ENCODE assay signal across 1 cellular context in genomic region chrX:134836497-134836968, GRCh38.
TF ChIP-seq lines count a peak whose summit lies in the region.

No MANE protein-coding gene starts in this region.

TF ChIP-seq in K562, 482 proteins besides CTCF, POLR2A, EP300 and RAD21 (continued from another document and continues in another):
- TF ChIP-seq, protein P1, sequence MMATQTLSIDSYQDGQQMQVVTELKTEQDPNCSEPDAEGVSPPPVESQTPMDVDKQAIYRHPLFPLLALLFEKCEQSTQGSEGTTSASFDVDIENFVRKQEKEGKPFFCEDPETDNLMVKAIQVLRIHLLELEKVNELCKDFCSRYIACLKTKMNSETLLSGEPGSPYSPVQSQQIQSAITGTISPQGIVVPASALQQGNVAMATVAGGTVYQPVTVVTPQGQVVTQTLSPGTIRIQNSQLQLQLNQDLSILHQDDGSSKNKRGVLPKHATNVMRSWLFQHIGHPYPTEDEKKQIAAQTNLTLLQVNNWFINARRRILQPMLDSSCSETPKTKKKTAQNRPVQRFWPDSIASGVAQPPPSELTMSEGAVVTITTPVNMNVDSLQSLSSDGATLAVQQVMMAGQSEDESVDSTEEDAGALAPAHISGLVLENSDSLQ (IDR thresholded peaks at IDR 0.05) = peak; percentile 69
- TF ChIP-seq, protein P2, sequence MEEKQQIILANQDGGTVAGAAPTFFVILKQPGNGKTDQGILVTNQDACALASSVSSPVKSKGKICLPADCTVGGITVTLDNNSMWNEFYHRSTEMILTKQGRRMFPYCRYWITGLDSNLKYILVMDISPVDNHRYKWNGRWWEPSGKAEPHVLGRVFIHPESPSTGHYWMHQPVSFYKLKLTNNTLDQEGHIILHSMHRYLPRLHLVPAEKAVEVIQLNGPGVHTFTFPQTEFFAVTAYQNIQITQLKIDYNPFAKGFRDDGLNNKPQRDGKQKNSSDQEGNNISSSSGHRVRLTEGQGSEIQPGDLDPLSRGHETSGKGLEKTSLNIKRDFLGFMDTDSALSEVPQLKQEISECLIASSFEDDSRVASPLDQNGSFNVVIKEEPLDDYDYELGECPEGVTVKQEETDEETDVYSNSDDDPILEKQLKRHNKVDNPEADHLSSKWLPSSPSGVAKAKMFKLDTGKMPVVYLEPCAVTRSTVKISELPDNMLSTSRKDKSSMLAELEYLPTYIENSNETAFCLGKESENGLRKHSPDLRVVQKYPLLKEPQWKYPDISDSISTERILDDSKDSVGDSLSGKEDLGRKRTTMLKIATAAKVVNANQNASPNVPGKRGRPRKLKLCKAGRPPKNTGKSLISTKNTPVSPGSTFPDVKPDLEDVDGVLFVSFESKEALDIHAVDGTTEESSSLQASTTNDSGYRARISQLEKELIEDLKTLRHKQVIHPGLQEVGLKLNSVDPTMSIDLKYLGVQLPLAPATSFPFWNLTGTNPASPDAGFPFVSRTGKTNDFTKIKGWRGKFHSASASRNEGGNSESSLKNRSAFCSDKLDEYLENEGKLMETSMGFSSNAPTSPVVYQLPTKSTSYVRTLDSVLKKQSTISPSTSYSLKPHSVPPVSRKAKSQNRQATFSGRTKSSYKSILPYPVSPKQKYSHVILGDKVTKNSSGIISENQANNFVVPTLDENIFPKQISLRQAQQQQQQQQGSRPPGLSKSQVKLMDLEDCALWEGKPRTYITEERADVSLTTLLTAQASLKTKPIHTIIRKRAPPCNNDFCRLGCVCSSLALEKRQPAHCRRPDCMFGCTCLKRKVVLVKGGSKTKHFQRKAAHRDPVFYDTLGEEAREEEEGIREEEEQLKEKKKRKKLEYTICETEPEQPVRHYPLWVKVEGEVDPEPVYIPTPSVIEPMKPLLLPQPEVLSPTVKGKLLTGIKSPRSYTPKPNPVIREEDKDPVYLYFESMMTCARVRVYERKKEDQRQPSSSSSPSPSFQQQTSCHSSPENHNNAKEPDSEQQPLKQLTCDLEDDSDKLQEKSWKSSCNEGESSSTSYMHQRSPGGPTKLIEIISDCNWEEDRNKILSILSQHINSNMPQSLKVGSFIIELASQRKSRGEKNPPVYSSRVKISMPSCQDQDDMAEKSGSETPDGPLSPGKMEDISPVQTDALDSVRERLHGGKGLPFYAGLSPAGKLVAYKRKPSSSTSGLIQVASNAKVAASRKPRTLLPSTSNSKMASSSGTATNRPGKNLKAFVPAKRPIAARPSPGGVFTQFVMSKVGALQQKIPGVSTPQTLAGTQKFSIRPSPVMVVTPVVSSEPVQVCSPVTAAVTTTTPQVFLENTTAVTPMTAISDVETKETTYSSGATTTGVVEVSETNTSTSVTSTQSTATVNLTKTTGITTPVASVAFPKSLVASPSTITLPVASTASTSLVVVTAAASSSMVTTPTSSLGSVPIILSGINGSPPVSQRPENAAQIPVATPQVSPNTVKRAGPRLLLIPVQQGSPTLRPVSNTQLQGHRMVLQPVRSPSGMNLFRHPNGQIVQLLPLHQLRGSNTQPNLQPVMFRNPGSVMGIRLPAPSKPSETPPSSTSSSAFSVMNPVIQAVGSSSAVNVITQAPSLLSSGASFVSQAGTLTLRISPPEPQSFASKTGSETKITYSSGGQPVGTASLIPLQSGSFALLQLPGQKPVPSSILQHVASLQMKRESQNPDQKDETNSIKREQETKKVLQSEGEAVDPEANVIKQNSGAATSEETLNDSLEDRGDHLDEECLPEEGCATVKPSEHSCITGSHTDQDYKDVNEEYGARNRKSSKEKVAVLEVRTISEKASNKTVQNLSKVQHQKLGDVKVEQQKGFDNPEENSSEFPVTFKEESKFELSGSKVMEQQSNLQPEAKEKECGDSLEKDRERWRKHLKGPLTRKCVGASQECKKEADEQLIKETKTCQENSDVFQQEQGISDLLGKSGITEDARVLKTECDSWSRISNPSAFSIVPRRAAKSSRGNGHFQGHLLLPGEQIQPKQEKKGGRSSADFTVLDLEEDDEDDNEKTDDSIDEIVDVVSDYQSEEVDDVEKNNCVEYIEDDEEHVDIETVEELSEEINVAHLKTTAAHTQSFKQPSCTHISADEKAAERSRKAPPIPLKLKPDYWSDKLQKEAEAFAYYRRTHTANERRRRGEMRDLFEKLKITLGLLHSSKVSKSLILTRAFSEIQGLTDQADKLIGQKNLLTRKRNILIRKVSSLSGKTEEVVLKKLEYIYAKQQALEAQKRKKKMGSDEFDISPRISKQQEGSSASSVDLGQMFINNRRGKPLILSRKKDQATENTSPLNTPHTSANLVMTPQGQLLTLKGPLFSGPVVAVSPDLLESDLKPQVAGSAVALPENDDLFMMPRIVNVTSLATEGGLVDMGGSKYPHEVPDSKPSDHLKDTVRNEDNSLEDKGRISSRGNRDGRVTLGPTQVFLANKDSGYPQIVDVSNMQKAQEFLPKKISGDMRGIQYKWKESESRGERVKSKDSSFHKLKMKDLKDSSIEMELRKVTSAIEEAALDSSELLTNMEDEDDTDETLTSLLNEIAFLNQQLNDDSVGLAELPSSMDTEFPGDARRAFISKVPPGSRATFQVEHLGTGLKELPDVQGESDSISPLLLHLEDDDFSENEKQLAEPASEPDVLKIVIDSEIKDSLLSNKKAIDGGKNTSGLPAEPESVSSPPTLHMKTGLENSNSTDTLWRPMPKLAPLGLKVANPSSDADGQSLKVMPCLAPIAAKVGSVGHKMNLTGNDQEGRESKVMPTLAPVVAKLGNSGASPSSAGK (IDR thresholded peaks at IDR 0.05) = 0 out of 2 replicates have a peak, but pooled peaks have one; percentile 31
- peak; percentile 93 for TF ChIP-seq ATF7 (IDR thresholded peaks at IDR 0.05)
- TF ChIP-seq ZNF740 (CRISPR knock-in tag; IDR thresholded peaks at IDR 0.05) = no peak
- TF ChIP-seq ZNF740 (tag; IDR thresholded peaks at IDR 0.05) = no peak
- TF ChIP-seq RCOR1 (IDR thresholded peaks at IDR 0.05; ENCODE audit: borderline replicate concordance in 1 of 2, low read depth in 2 of 2, low read length in 2 of 2) = no peak
- TF ChIP-seq DPF2 (IDR thresholded peaks at IDR 0.05) = peak; percentile 71
- 0 out of 4 replicates have a peak, but pooled peaks have one; percentile 12 to 26 for TF ChIP-seq NRF1 (conservative IDR thresholded peaks at IDR 0.05 in 1 of 2, IDR thresholded peaks at IDR 0.05 in 1 of 2)
- TF ChIP-seq MIER1 (IDR thresholded peaks at IDR 0.05; ENCODE audit: low read depth) = no peak
- TF ChIP-seq CBX3 (IDR thresholded peaks at IDR 0.05; ENCODE audit: borderline replicate concordance in 1 of 2, low read length in 2 of 2) = 0 out of 3 replicates have a peak, but pooled peaks of 1 of the 2 experiments have one; percentile 11
- TF ChIP-seq, protein P3, sequence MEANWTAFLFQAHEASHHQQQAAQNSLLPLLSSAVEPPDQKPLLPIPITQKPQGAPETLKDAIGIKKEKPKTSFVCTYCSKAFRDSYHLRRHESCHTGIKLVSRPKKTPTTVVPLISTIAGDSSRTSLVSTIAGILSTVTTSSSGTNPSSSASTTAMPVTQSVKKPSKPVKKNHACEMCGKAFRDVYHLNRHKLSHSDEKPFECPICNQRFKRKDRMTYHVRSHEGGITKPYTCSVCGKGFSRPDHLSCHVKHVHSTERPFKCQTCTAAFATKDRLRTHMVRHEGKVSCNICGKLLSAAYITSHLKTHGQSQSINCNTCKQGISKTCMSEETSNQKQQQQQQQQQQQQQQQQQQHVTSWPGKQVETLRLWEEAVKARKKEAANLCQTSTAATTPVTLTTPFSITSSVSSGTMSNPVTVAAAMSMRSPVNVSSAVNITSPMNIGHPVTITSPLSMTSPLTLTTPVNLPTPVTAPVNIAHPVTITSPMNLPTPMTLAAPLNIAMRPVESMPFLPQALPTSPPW (CRISPR knock-in tag; IDR thresholded peaks at IDR 0.05) = peak; percentile 32; the same call in 1 of the 2 replicates
- TF ChIP-seq CREM (IDR thresholded peaks at IDR 0.05; ENCODE audit: low read depth) = 0 out of 2 replicates have a peak, but pooled peaks have one; percentile 27
- 0 out of 2 replicates have a peak, but pooled peaks have one; percentile 14 for TF ChIP-seq TRIM28 (IDR thresholded peaks at IDR 0.05)
- TF ChIP-seq MAFG (tag; conservative IDR thresholded peaks at IDR 0.05) = no peak
- peak; percentile 63; the same call in 1 of the 2 replicates for TF ChIP-seq L3MBTL2 (IDR thresholded peaks at IDR 0.05)
- TF ChIP-seq CBFA2T3 (IDR thresholded peaks at IDR 0.05) = 0 out of 2 replicates have a peak, but pooled peaks have one; percentile 25
- 0 out of 4 replicates have a peak, but pooled peaks of 1 of the 2 experiments have one; percentile 13 for TF ChIP-seq TRIM24 (IDR thresholded peaks at IDR 0.05)
- peak; percentile 26 for TF ChIP-seq MEIS2 (IDR thresholded peaks at IDR 0.05; ENCODE audit: partially characterized antibody)
- TF ChIP-seq ESRRA (IDR thresholded peaks at IDR 0.05; ENCODE audit: borderline replicate concordance, low read depth) = peak; percentile 75; the same call in 1 of the 2 replicates
- TF ChIP-seq MNT (conservative IDR thresholded peaks at IDR 0.05) = peak in 1 of 2 experiments; percentile 44; a peak in 1 of 4 replicates
- TF ChIP-seq FOSL1 (tag; conservative IDR thresholded peaks at IDR 0.05) = peak; percentile 73
- peak; percentile 68 to 75; a peak in 2 of 4 replicates for TF ChIP-seq FOXK2 (conservative IDR thresholded peaks at IDR 0.05 in 1 of 2, IDR thresholded peaks at IDR 0.05 in 1 of 2; ENCODE audit: low read depth in 2 of 2)
- no peak for TF ChIP-seq SIN3A (IDR thresholded peaks at IDR 0.05; ENCODE audit: borderline replicate concordance in 2 of 2, control insufficient read depth in 1 of 2, low read depth in 2 of 2, low read length in 2 of 2)
- TF ChIP-seq SRF (CRISPR knock-in tag; IDR thresholded peaks at IDR 0.05) = peak in 1 of 2 experiments; percentile 90; a peak in 2 of 4 replicates
- TF ChIP-seq ZNF778 (CRISPR knock-in tag; IDR thresholded peaks at IDR 0.05) = no peak
- peak; percentile 28; the same call in 1 of the 2 replicates for TF ChIP-seq EP400 (IDR thresholded peaks at IDR 0.05)
- TF ChIP-seq, protein P4, sequence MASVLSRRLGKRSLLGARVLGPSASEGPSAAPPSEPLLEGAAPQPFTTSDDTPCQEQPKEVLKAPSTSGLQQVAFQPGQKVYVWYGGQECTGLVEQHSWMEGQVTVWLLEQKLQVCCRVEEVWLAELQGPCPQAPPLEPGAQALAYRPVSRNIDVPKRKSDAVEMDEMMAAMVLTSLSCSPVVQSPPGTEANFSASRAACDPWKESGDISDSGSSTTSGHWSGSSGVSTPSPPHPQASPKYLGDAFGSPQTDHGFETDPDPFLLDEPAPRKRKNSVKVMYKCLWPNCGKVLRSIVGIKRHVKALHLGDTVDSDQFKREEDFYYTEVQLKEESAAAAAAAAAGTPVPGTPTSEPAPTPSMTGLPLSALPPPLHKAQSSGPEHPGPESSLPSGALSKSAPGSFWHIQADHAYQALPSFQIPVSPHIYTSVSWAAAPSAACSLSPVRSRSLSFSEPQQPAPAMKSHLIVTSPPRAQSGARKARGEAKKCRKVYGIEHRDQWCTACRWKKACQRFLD (CRISPR knock-in tag; IDR thresholded peaks at IDR 0.05) = peak; percentile 46; the same call in 1 of the 2 replicates
- TF ChIP-seq STAT6 (CRISPR knock-in tag; IDR thresholded peaks at IDR 0.05) = no peak
- peak; percentile 82; the same call in 1 of the 2 replicates for TF ChIP-seq ZBTB5 (IDR thresholded peaks at IDR 0.05)
- no peak for TF ChIP-seq RBM25 (IDR thresholded peaks at IDR 0.05; ENCODE audit: low read depth, low read length, severe bottlenecking)
- peak; percentile 55 for TF ChIP-seq ARID1B (IDR thresholded peaks at IDR 0.05)
- TF ChIP-seq GATA2 (CRISPR knock-in tag; IDR thresholded peaks at IDR 0.05) = peak; percentile 83
- TF ChIP-seq GABPA (tag; conservative IDR thresholded peaks at IDR 0.05; ENCODE audit: low read depth) = 0 out of 2 replicates have a peak, but pooled peaks have one; percentile 22
- peak; percentile 46; the same call in 1 of the 2 replicates for TF ChIP-seq ZFX (CRISPR knock-in tag; IDR thresholded peaks at IDR 0.05)
- no peak for TF ChIP-seq CAMTA2 (CRISPR knock-in tag; conservative IDR thresholded peaks at IDR 0.05)
